10 cellular contexts compared by ENCODE assay signal in the genomic region with DNA sequence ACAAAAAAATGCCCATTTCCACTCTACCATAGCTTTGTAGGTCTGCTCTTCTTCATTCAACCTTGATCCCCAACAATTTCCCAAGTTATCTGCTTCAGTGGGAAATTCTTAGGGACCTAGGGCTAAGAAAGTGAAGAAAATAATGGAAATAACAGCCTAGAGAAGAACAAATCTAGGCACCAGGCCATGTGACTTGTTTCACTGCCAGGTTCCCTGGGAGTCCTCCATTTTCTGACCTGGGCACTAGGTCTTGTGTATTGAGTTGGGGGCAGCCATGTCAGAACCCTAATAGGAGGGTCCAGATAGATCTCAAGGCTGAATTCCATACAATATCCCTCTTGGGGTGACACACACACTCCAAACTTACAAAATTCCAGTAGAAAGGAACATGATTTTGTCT.
A peak's percentile ranks its signal among the peaks of the same experiment; 100 is the strongest.
DNase-seq lines count a peak whose midpoint lies in the region; ATAC-seq, FAIRE-seq and TF ChIP-seq lines count a peak whose summit lies in the region.
"Had no signal": no experiment of that assay in that cellular context is flagged by ENCODE, and none has a peak within 500 bp of the region (broad histone marks: within the 10 kb centered on the region; RNA-seq: fewer than 3 reads in every experiment).

No MANE protein-coding gene starts in this region.

- no peak for FAIRE-seq in astrocyte (lab: Jason Lieb, UNC)

- no peak overlapping the region for H2AFZ ChIP-seq in astrocyte (ENCODE audit: low read depth, low read length)

- no peaks in the 10 kb centered on the region for H3K4me1 ChIP-seq in astrocyte (ENCODE audit: insufficient read depth, low read length)
- H3K4me1 ChIP-seq: uterus had no signal

- H3K27me3 Mint-ChIP-seq in activated T-cell treated with anti-CD3 and anti-CD28 coated beads, Interleukin-2, amount 50 U/mL, for 4 hours (ENCODE audit: low read depth), result no peaks in the 10 kb centered on the region
- H3K27me3 Mint-ChIP-seq in astrocyte (ENCODE audit: low read depth, unreplicated experiment), result no peaks in the 10 kb centered on the region
- H3K27me3 Mint-ChIP-seq in progenitor cell of endocrine pancreas, result no peaks in the 10 kb centered on the region

- no peaks in the 10 kb centered on the region for H3K9me3 Mint-ChIP-seq in activated T-cell treated with anti-CD3 and anti-CD28 coated beads, Interleukin-2, amount 50 U/mL, for 4 hours
- H3K9me3 Mint-ChIP-seq in astrocyte (ENCODE audit: unreplicated experiment) (no peaks in the 10 kb centered on the region), progenitor cell of endocrine pancreas (ENCODE audit: low read depth) (no peaks in the 10 kb centered on the region)

- ATAC-seq in activated T-cell treated with anti-CD3 and anti-CD28 coated beads, Interleukin-2, amount 50 U/mL, for 4 hours, result no peak
- ATAC-seq in HG02973 (IDR thresholded peaks at IDR 0.05; ENCODE audit: unreplicated experiment) (no peak), HG02885 (IDR thresholded peaks at IDR 0.05; ENCODE audit: poor library complexity, unreplicated experiment) (no peak)

- no peak overlapping the region for H3K9ac ChIP-seq in astrocyte (ENCODE audit: low read length)

- DNase-seq in activated T-cell treated with anti-CD3 and anti-CD28 coated beads, Interleukin-2, amount 50 U/mL, for 4 hours, result no peak
- no peak for DNase-seq in activated T-cell treated with anti-CD3 and anti-CD28 coated beads, Interleukin-2, amount 50 U/mL, for 48 hours
- DNase-seq in MG63 (no peak), astrocyte (ENCODE audit: low read depth) (no peak), progenitor cell of endocrine pancreas (ENCODE audit: low spot score, unreplicated experiment) (no peak), NK-92 (lab: John Stamatoyannopoulos, UW; ENCODE audit: unreplicated experiment) (no peak)
- DNase-seq: uterus had no signal

- H3K36me3 ChIP-seq in MG63, result peaks cover 9% of the 10 kb centered on the region
- no peaks in the 10 kb centered on the region for H3K36me3 ChIP-seq in astrocyte (ENCODE audit: insufficient read depth, low read length)
- H3K36me3 ChIP-seq: neutrophil, uterus had no signal

- H4K20me1 ChIP-seq in astrocyte (ENCODE audit: insufficient read depth, low read length), result no peaks in the 10 kb centered on the region

- TF ChIP-seq CTCF in astrocyte (IDR thresholded peaks at IDR 0.05; ENCODE audit: insufficient read depth, low read depth, low read length) (no peak), progenitor cell of endocrine pancreas (IDR thresholded peaks at IDR 0.05; ENCODE audit: unreplicated experiment) (no peak)

- no peak overlapping the region for H3K27ac ChIP-seq in astrocyte (ENCODE audit: low read depth, low read length)
- H3K27ac ChIP-seq: neutrophil, uterus had no signal

- H3K36me3 Mint-ChIP-seq in activated T-cell treated with anti-CD3 and anti-CD28 coated beads, Interleukin-2, amount 50 U/mL, for 4 hours (ENCODE audit: insufficient read depth), result no peaks in the 10 kb centered on the region
- H3K36me3 Mint-ChIP-seq in astrocyte (ENCODE audit: low read depth, unreplicated experiment) (no peaks in the 10 kb centered on the region), progenitor cell of endocrine pancreas (ENCODE audit: insufficient read depth) (peaks cover 13% of the 10 kb centered on the region)

- no peaks in the 10 kb centered on the region for H3K79me2 ChIP-seq in astrocyte (ENCODE audit: insufficient read depth, low read length)

- H3K4me2 ChIP-seq in astrocyte (ENCODE audit: low read length), result peak overlapping the region; percentile 46

- H3K4me3 ChIP-seq in MG63, result peak overlapping the region; percentile 57
- H3K4me3 ChIP-seq in astrocyte (ENCODE audit: insufficient read depth, low read depth, low read length), result no peak overlapping the region
- H3K4me3 ChIP-seq: uterus had no signal

- H3K27me3 ChIP-seq in MG63 (no peaks in the 10 kb centered on the region), astrocyte (ENCODE audit: insufficient read depth, low read length) (no peaks in the 10 kb centered on the region)
- H3K27me3 ChIP-seq: neutrophil, uterus had no signal

- H3K4me3 Mint-ChIP-seq in activated T-cell treated with anti-CD3 and anti-CD28 coated beads, Interleukin-2, amount 50 U/mL, for 4 hours, result peak overlapping the region; percentile 63
- H3K4me3 Mint-ChIP-seq in astrocyte (ENCODE audit: unreplicated experiment), result peak overlapping the region; percentile 79
- H3K4me3 Mint-ChIP-seq in progenitor cell of endocrine pancreas (ENCODE audit: low read depth), result peak overlapping the region; percentile 75

- H3K27ac Mint-ChIP-seq in astrocyte (ENCODE audit: unreplicated experiment), result peak overlapping the region; percentile 48
- peak overlapping the region; percentile 90 for H3K27ac Mint-ChIP-seq in progenitor cell of endocrine pancreas

- H3K4me1 Mint-ChIP-seq in activated T-cell treated with anti-CD3 and anti-CD28 coated beads, Interleukin-2, amount 50 U/mL, for 4 hours (ENCODE audit: low read depth), result peaks cover 23% of the 10 kb centered on the region
- H3K4me1 Mint-ChIP-seq in astrocyte (ENCODE audit: low read depth, unreplicated experiment), result peaks cover 18% of the 10 kb centered on the region
- peaks cover 31% of the 10 kb centered on the region for H3K4me1 Mint-ChIP-seq in progenitor cell of endocrine pancreas (ENCODE audit: low read depth)

- no peaks in the 10 kb centered on the region for H3K9me3 ChIP-seq in MG63
- no peaks in the 10 kb centered on the region for H3K9me3 ChIP-seq in astrocyte (ENCODE audit: insufficient read depth, low read depth, low read length)
- H3K9me3 ChIP-seq: neutrophil, uterus had no signal
